30 cellular contexts compared by ENCODE assay signal in genomic region chr3:53028641-53029040, GRCh38.
"Had no signal": no experiment of that assay in that cellular context is flagged by ENCODE, and none has a peak within 500 bp of the region (broad histone marks: within the 10 kb centered on the region; RNA-seq: fewer than 3 reads in every experiment).

No MANE protein-coding gene starts in this region.

- H3K4me1 ChIP-seq: parathyroid adenoma had no signal

- H3K4me3 Mint-ChIP-seq: naive thymus-derived CD4-positive, alpha-beta T cell; natural killer cell; nephron; neural progenitor cell; stimulated activated memory B cell treated with anti-CD40 and anti-IgM and Interleukin-4, amounts not matched to agents 10 μg/mL and 1 μg/mL and 100 μg/mL, for 72 hours; stimulated activated naive CD8-positive, alpha-beta T cell treated with anti-CD3 and anti-CD28 coated beads, Interleukin-15, amount 100 ng/mL, for 72 hours; type B pancreatic cell had no signal

- H3K4me3 ChIP-seq: neural progenitor cell, ovary, psoas muscle, skin epidermis, smooth muscle cell, spleen, suprapubic skin, testis, tibial artery, transverse colon had no signal

- H3K27me3 Mint-ChIP-seq: naive thymus-derived CD4-positive, alpha-beta T cell; progenitor cell of endocrine pancreas; stimulated activated memory B cell treated with anti-CD40 and anti-IgM and Interleukin-4, amounts not matched to agents 10 μg/mL and 1 μg/mL and 100 μg/mL, for 72 hours; stimulated activated naive CD8-positive, alpha-beta T cell treated with anti-CD3 and anti-CD28 coated beads, Interleukin-15, amount 100 ng/mL, for 72 hours; type B pancreatic cell had no signal

- H3K36me3 Mint-ChIP-seq: natural killer cell had no signal

- H3K27me3 ChIP-seq: neural progenitor cell, ovary, suprapubic skin, testis, tibial artery, transverse colon had no signal

- ATAC-seq: naive thymus-derived CD4-positive, alpha-beta T cell; natural killer cell; psoas muscle; right cardiac atrium; sciatic nerve; stimulated activated memory B cell treated with anti-CD40 and anti-IgM and Interleukin-4, amounts not matched to agents 10 μg/mL and 1 μg/mL and 100 μg/mL, for 72 hours; stimulated activated naive CD8-positive, alpha-beta T cell treated with anti-CD3 and anti-CD28 coated beads, Interleukin-15, amount 100 ng/mL, for 72 hours; stimulated activated naive CD8-positive, alpha-beta T cell treated with anti-CD3 and anti-CD28 coated beads, Interleukin-15, Interleukin-2, amounts not matched to agents 100 U/mL and 50 U/mL, for 24 hours had no signal

- H3K36me3 ChIP-seq: neural progenitor cell, ovary, spleen, suprapubic skin, tibial artery, transverse colon had no signal

- DNase-seq: naive thymus-derived CD4-positive, alpha-beta T cell; natural killer cell; occipital lobe; ovary; posterior cingulate gyrus; psoas muscle; right cardiac atrium; spleen; stimulated activated CD4-positive, alpha-beta T cell treated with anti-CD3 and anti-CD28 coated beads, Interleukin-12 subunit alpha, Interleukin-12 subunit beta, amount 100 ng/mL, for 4 hours; stimulated activated CD4-positive, alpha-beta T cell treated with anti-CD3 and anti-CD28 coated beads, Interleukin-1b, Interleukin-23, amount 100 ng/mL, for 48 hours; stimulated activated CD4-positive, alpha-beta T cell treated with anti-CD3 and anti-CD28 coated beads, Interleukin-4, amount 100 ng/mL, for 1 hour; stimulated activated CD4-positive, alpha-beta T cell treated with anti-CD3 and anti-CD28 coated beads, Interleukin-4, amount 100 ng/mL, for 4 hours; stimulated activated CD8-positive, alpha-beta memory T cell treated with anti-CD3 and anti-CD28 coated beads, Interleukin-4, amount 100 ng/mL, for 48 hours; stimulated activated naive CD4-positive, alpha-beta T cell; stimulated activated naive CD8-positive, alpha-beta T cell treated with anti-CD3 and anti-CD28 coated beads, Interleukin-15, amount 100 ng/mL, for 72 hours; stimulated activated naive CD8-positive, alpha-beta T cell treated with anti-CD3 and anti-CD28 coated beads, Interleukin-15, Interleukin-2, amounts not matched to agents 100 U/mL and 50 U/mL, for 24 hours; substantia nigra; testis; tibial artery; transverse colon had no signal

- H3K27ac Mint-ChIP-seq: natural killer cell; nephron; neural progenitor cell; progenitor cell of endocrine pancreas; stimulated activated memory B cell treated with anti-CD40 and anti-IgM and Interleukin-4, amounts not matched to agents 10 μg/mL and 1 μg/mL and 100 μg/mL, for 72 hours; stimulated activated naive CD8-positive, alpha-beta T cell treated with anti-CD3 and anti-CD28 coated beads, Interleukin-15, amount 100 ng/mL, for 72 hours; type B pancreatic cell had no signal

- H3K27ac ChIP-seq: neural progenitor cell, ovary, parathyroid adenoma, psoas muscle, skin epidermis, spleen, suprapubic skin, testis, tibial artery, transverse colon had no signal

- H3K4me1 Mint-ChIP-seq: nephron had no signal

- H3K9me3 ChIP-seq: ovary, psoas muscle, spleen, suprapubic skin, testis, tibial artery, transverse colon had no signal
